1 cellular context compared by ENCODE assay signal in genomic region chr1:39196244-39197215, GRCh38.
TF ChIP-seq lines count a peak whose summit lies in the region.

No MANE protein-coding gene starts in this region.

TF ChIP-seq in K562, 482 proteins besides CTCF, POLR2A, EP300 and RAD21 (continued from another document and continues in another):
- no peak for TF ChIP-seq TRIM28 (IDR thresholded peaks at IDR 0.05)
- TF ChIP-seq, protein P1, sequence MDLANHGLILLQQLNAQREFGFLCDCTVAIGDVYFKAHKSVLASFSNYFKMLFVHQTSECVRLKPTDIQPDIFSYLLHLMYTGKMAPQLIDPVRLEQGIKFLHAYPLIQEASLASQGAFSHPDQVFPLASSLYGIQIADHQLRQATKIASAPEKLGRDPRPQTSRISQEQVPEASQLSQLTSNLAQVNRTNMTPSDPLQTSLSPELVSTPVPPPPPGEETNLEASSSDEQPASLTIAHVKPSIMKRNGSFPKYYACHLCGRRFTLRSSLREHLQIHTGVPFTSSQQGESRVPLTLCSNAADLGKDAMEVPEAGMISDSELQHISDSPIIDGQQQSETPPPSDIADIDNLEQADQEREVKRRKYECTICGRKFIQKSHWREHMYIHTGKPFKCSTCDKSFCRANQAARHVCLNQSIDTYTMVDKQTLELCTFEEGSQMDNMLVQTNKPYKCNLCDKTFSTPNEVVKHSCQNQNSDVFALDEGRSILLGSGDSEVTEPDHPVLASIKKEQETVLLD (IDR thresholded peaks at IDR 0.05): no peak
- 0 out of 2 replicates have a peak, but pooled peaks have one; percentile 42 for TF ChIP-seq ZNF174 (CRISPR knock-in tag; IDR thresholded peaks at IDR 0.05)
- no peak for TF ChIP-seq FOXK1 (CRISPR knock-in tag; IDR thresholded peaks at IDR 0.05; ENCODE audit: borderline replicate concordance)
- TF ChIP-seq, protein P2, sequence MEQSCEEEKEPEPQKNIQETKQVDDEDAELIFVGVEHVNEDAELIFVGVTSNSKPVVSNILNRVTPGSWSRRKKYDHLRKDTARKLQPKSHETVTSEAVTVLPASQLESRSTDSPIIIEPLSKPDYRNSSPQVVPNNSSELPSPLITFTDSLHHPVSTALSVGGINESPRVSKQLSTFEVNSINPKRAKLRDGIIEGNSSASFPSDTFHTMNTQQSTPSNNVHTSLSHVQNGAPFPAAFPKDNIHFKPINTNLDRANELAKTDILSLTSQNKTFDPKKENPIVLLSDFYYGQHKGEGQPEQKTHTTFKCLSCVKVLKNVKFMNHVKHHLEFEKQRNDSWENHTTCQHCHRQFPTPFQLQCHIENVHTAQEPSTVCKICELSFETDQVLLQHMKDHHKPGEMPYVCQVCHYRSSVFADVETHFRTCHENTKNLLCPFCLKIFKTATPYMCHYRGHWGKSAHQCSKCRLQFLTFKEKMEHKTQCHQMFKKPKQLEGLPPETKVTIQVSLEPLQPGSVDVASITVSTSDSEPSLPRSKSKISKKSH (CRISPR knock-in tag; IDR thresholded peaks at IDR 0.05): no peak
- TF ChIP-seq CBFA2T3 (IDR thresholded peaks at IDR 0.05): peak; percentile 84
- no peak for TF ChIP-seq CBX2 (IDR thresholded peaks at IDR 0.05; ENCODE audit: insufficient read depth, low read length, poor library complexity, severe bottlenecking)
- TF ChIP-seq ZNF23 (CRISPR knock-in tag; IDR thresholded peaks at IDR 0.05): no peak
- TF ChIP-seq, protein P3, sequence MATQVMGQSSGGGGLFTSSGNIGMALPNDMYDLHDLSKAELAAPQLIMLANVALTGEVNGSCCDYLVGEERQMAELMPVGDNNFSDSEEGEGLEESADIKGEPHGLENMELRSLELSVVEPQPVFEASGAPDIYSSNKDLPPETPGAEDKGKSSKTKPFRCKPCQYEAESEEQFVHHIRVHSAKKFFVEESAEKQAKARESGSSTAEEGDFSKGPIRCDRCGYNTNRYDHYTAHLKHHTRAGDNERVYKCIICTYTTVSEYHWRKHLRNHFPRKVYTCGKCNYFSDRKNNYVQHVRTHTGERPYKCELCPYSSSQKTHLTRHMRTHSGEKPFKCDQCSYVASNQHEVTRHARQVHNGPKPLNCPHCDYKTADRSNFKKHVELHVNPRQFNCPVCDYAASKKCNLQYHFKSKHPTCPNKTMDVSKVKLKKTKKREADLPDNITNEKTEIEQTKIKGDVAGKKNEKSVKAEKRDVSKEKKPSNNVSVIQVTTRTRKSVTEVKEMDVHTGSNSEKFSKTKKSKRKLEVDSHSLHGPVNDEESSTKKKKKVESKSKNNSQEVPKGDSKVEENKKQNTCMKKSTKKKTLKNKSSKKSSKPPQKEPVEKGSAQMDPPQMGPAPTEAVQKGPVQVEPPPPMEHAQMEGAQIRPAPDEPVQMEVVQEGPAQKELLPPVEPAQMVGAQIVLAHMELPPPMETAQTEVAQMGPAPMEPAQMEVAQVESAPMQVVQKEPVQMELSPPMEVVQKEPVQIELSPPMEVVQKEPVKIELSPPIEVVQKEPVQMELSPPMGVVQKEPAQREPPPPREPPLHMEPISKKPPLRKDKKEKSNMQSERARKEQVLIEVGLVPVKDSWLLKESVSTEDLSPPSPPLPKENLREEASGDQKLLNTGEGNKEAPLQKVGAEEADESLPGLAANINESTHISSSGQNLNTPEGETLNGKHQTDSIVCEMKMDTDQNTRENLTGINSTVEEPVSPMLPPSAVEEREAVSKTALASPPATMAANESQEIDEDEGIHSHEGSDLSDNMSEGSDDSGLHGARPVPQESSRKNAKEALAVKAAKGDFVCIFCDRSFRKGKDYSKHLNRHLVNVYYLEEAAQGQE (CRISPR knock-in tag; IDR thresholded peaks at IDR 0.05; ENCODE audit: low read depth): no peak
- no peak for TF ChIP-seq ADNP (tag; IDR thresholded peaks at IDR 0.05)
- TF ChIP-seq, protein P4, sequence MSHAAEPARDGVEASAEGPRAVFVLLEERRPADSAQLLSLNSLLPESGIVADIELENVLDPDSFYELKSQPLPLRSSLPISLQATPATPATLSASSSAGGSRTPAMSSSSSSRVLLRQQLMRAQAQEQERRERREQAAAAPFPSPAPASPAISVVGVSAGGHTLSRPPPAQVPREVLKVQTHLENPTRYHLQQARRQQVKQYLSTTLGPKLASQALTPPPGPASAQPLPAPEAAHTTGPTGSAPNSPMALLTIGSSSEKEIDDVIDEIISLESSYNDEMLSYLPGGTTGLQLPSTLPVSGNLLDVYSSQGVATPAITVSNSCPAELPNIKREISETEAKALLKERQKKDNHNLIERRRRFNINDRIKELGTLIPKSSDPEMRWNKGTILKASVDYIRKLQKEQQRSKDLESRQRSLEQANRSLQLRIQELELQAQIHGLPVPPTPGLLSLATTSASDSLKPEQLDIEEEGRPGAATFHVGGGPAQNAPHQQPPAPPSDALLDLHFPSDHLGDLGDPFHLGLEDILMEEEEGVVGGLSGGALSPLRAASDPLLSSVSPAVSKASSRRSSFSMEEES (CRISPR knock-in tag; IDR thresholded peaks at IDR 0.05): peak; percentile 7; the same call in 1 of the 2 replicates
- TF ChIP-seq ZNF134 (CRISPR knock-in tag; conservative IDR thresholded peaks at IDR 0.05): 0 out of 2 replicates have a peak, but pooled peaks have one; percentile 34
- TF ChIP-seq ZNF263 (CRISPR knock-in tag; IDR thresholded peaks at IDR 0.05; ENCODE audit: borderline replicate concordance): no peak
- peak; percentile 87 for TF ChIP-seq GABPA (tag; conservative IDR thresholded peaks at IDR 0.05; ENCODE audit: low read depth)
- TF ChIP-seq NUFIP1 (IDR thresholded peaks at IDR 0.05; ENCODE audit: partially characterized antibody): no peak
- peak; percentile 19 for TF ChIP-seq TAF1 (IDR thresholded peaks at IDR 0.05; ENCODE audit: control insufficient read depth, extremely low read depth, insufficient read depth, low read length, severe bottlenecking)
- TF ChIP-seq SMARCC2 (IDR thresholded peaks at IDR 0.05; ENCODE audit: low read depth): no peak
- no peak for TF ChIP-seq ETV6 (IDR thresholded peaks at IDR 0.05; ENCODE audit: borderline replicate concordance in 1 of 2, low read depth in 2 of 2, low read length in 1 of 2)
- no peak for TF ChIP-seq ETV6 (CRISPR knock-in tag; IDR thresholded peaks at IDR 0.05; ENCODE audit: borderline replicate concordance)
- TF ChIP-seq HDAC1 (IDR thresholded peaks at IDR 0.05): peak in 1 of 2 experiments; percentile 22; a peak in 1 of 4 replicates
- TF ChIP-seq NFE2L1 (tag; IDR thresholded peaks at IDR 0.05; ENCODE audit: borderline replicate concordance, low read depth): no peak
- TF ChIP-seq L3MBTL2 (IDR thresholded peaks at IDR 0.05): no peak
- no peak for TF ChIP-seq FIP1L1 (IDR thresholded peaks at IDR 0.05; ENCODE audit: low read depth, low read length, poor library complexity, severe bottlenecking)
- no peak for TF ChIP-seq EGR1 (conservative IDR thresholded peaks at IDR 0.05)
- TF ChIP-seq SRSF3 (IDR thresholded peaks at IDR 0.05; ENCODE audit: insufficient read depth, low read length): no peak
- TF ChIP-seq, protein P5, sequence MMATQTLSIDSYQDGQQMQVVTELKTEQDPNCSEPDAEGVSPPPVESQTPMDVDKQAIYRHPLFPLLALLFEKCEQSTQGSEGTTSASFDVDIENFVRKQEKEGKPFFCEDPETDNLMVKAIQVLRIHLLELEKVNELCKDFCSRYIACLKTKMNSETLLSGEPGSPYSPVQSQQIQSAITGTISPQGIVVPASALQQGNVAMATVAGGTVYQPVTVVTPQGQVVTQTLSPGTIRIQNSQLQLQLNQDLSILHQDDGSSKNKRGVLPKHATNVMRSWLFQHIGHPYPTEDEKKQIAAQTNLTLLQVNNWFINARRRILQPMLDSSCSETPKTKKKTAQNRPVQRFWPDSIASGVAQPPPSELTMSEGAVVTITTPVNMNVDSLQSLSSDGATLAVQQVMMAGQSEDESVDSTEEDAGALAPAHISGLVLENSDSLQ (IDR thresholded peaks at IDR 0.05): peak; percentile 84
- TF ChIP-seq HLTF (IDR thresholded peaks at IDR 0.05): no peak
- TF ChIP-seq MCM5 (IDR thresholded peaks at IDR 0.05; ENCODE audit: low read depth): no peak
- no peak for TF ChIP-seq MXD1 (CRISPR knock-in tag; IDR thresholded peaks at IDR 0.05; ENCODE audit: borderline replicate concordance, poor library complexity, severe bottlenecking)
- no peak for TF ChIP-seq ZHX1 (conservative IDR thresholded peaks at IDR 0.05; ENCODE audit: low read length)
- TF ChIP-seq KLF6 (CRISPR knock-in tag; IDR thresholded peaks at IDR 0.05; ENCODE audit: borderline replicate concordance): no peak
- TF ChIP-seq E2F5 (CRISPR knock-in tag; IDR thresholded peaks at IDR 0.05): no peak
- no peak for TF ChIP-seq RBM17 (IDR thresholded peaks at IDR 0.05; ENCODE audit: borderline replicate concordance, low read depth, low read length)
- TF ChIP-seq, protein P6, sequence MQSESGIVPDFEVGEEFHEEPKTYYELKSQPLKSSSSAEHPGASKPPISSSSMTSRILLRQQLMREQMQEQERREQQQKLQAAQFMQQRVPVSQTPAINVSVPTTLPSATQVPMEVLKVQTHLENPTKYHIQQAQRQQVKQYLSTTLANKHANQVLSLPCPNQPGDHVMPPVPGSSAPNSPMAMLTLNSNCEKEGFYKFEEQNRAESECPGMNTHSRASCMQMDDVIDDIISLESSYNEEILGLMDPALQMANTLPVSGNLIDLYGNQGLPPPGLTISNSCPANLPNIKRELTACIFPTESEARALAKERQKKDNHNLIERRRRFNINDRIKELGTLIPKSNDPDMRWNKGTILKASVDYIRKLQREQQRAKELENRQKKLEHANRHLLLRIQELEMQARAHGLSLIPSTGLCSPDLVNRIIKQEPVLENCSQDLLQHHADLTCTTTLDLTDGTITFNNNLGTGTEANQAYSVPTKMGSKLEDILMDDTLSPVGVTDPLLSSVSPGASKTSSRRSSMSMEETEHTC (IDR thresholded peaks at IDR 0.05): no peak
- TF ChIP-seq ZNF584 (CRISPR knock-in tag; IDR thresholded peaks at IDR 0.05; ENCODE audit: low read depth): 0 out of 2 replicates have a peak, but pooled peaks have one; percentile 50
- TF ChIP-seq SMAD3 (CRISPR knock-in tag; conservative IDR thresholded peaks at IDR 0.05): 0 out of 2 replicates have a peak, but pooled peaks have one; percentile 29
- TF ChIP-seq, protein P7, sequence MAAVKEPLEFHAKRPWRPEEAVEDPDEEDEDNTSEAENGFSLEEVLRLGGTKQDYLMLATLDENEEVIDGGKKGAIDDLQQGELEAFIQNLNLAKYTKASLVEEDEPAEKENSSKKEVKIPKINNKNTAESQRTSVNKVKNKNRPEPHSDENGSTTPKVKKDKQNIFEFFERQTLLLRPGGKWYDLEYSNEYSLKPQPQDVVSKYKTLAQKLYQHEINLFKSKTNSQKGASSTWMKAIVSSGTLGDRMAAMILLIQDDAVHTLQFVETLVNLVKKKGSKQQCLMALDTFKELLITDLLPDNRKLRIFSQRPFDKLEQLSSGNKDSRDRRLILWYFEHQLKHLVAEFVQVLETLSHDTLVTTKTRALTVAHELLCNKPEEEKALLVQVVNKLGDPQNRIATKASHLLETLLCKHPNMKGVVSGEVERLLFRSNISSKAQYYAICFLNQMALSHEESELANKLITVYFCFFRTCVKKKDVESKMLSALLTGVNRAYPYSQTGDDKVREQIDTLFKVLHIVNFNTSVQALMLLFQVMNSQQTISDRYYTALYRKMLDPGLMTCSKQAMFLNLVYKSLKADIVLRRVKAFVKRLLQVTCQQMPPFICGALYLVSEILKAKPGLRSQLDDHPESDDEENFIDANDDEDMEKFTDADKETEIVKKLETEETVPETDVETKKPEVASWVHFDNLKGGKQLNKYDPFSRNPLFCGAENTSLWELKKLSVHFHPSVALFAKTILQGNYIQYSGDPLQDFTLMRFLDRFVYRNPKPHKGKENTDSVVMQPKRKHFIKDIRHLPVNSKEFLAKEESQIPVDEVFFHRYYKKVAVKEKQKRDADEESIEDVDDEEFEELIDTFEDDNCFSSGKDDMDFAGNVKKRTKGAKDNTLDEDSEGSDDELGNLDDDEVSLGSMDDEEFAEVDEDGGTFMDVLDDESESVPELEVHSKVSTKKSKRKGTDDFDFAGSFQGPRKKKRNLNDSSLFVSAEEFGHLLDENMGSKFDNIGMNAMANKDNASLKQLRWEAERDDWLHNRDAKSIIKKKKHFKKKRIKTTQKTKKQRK (IDR thresholded peaks at IDR 0.05; ENCODE audit: borderline replicate concordance, low read depth, low read length): no peak
- no peak for TF ChIP-seq ZNF511 (CRISPR knock-in tag; IDR thresholded peaks at IDR 0.05)
